In the genomic region with DNA sequence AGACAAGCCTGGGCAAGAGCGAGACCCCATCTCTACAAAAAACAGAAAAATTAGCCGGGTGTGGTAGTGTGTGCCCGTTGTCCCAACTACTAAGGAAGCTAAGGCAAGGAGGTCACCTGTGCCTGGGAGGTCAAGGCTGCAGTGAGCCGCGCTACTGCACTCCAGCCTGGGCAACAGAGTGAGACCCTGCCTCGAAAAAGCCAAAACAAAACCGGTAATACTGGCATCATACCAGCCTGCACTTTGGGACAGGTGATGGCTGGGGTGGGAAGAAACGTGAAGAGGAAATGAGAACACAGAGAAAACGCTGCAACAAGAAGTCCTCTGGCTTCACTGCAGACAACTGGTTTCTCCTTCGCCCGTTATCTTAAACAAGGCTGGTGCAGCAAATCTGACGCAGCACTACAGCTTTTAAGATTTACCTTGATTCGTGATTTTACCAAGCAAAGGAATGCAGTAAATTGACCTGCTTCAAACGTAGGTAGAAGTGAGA, we compare ENCODE assay signal across 8 cellular contexts. TPM values are rescaled to one million over a fixed set of nuclear protein-coding genes. Genes with fewer than 3 reads are reported as not detected.
DNase-seq lines count a peak whose midpoint lies in the region; ATAC-seq, FAIRE-seq and TF ChIP-seq lines count a peak whose summit lies in the region.

No MANE protein-coding gene starts in this region.

- no peaks in the 10 kb centered on the region for H4K20me1 ChIP-seq in H1 (replicated peaks in 1 of 2; ENCODE audit: control insufficient read depth in 1 of 2, insufficient read depth in 2 of 2, low read length in 2 of 2)

- TF ChIP-seq POLR2A in H1 (IDR thresholded peaks at IDR 0.05; ENCODE audit: control extremely low read depth in 1 of 2, low read depth in 2 of 2, low read length in 2 of 2): no peak

- H3K4me3 ChIP-seq in CD8-positive, alpha-beta T cell (ENCODE audit: low read depth, low read length): peak overlapping the region; percentile 71
- H3K4me3 ChIP-seq in NT2/D1 (ENCODE audit: insufficient read length, low read depth) (peak overlapping the region; percentile 41), H1 (ENCODE audit: extremely low read depth in 1 of 4, insufficient read depth in 2 of 4, low read depth in 3 of 4, low read length in 4 of 4) (peak overlapping the region; percentile 51 to 88 (median 68))

- H3K27me3 Mint-ChIP-seq in CD8-positive, alpha-beta T cell (ENCODE audit: low read depth): no peaks in the 10 kb centered on the region
- H3K27me3 Mint-ChIP-seq in nephron (ENCODE audit: low read depth): peaks cover 5% of the 10 kb centered on the region

- H2BK12ac ChIP-seq in H1 (ENCODE audit: low read depth, low read length): peak overlapping the region; percentile 83; the same call in 1 of the 2 replicates

- peaks cover 9% of the 10 kb centered on the region for H3K23me2 ChIP-seq in H1 (ENCODE audit: low read depth, low read length)

- intact Hi-C loops in CD8-positive, alpha-beta T cell (cut with DNase I, micrococcal nuclease): loop anchor here (1.0 to 5.0 kb wide), 9 partner anchors 15 to 148 kb away; partner anchors contain the start of genes CDC6 (in 2 of the 2), RAPGEFL1 (in 2 of the 2), MSL1 (in 1 of the 2) and THRA (in 1 of the 2)

- peak; percentile 24 for ATAC-seq in CD8-positive, alpha-beta T cell
- ATAC-seq in GM21717 (IDR thresholded peaks at IDR 0.05; ENCODE audit: unreplicated experiment): peak; percentile 27

- CTCF ChIA-PET in CD8-positive, alpha-beta T cell (lab: Charles Lee): interaction anchor here (0.5 to 4.2 kb wide), 13 partner anchors 16 to 218 kb away, joined by 3 to 32 read pairs (median 4); partner anchors contain the start of genes MSL1, NR1D1 and PSMD3
- CTCF ChIA-PET in H1 (lab: Charles Lee; ENCODE audit: partially characterized antibody) (interaction anchor here (0.6 to 1.9 kb wide), 10 partner anchors 16 to 1540 kb away, joined by 3 to 9 read pairs (median 3); no protein-coding TSS in a partner anchor), GM10248 (lab: Yijun Ruan, JAX) (interaction anchor here (0.8 to 3.6 kb wide), 9 partner anchors 10 to 65 kb away, joined by 3 to 17 read pairs (median 4); no protein-coding TSS in a partner anchor)

- no peak overlapping the region for H2BK20ac ChIP-seq in H1 (ENCODE audit: low read length)

- H3K23ac ChIP-seq in H1 (ENCODE audit: insufficient read length): no peak overlapping the region

- H4K5ac ChIP-seq in H1 (ENCODE audit: insufficient read length, low read depth, low read length): peak overlapping the region; percentile 70

- 56% methylated on average over 14 of the region's 14 CpGs; no CpG with 5 or more reads in 1 of the 2 experiments for WGBS in H1 (ENCODE audit: extremely low coverage in 1 of 2, insufficient coverage in 1 of 2, insufficient read length in 1 of 2, insufficient replicate concordance in 2 of 2, low coverage in 1 of 2, low lambda C conversion rate in 2 of 2, missing lambda C conversion rate in 1 of 2), 2 experiments

- peaks cover 42% of the 10 kb centered on the region for H3K4me1 Mint-ChIP-seq in CD8-positive, alpha-beta T cell (ENCODE audit: low read depth)
- H3K4me1 Mint-ChIP-seq in nephron: peaks cover 36% of the 10 kb centered on the region

- 0 out of 2 replicates have a peak overlapping the region, but pooled peaks have one; percentile 72 for H2BK15ac ChIP-seq in H1 (ENCODE audit: low read length)

- H3K14ac ChIP-seq in H1 (ENCODE audit: insufficient read length): no peak overlapping the region

- H4K91ac ChIP-seq in H1 (replicated peaks; ENCODE audit: insufficient read length, low read length): peak overlapping the region; percentile 8

- H3K9ac ChIP-seq in NT2/D1 (ENCODE audit: insufficient read length, low read depth) (peak overlapping the region; percentile 74), H1 (replicated peaks in 1 of 4; ENCODE audit: extremely low read depth in 1 of 4, low read depth in 3 of 4, low read length in 3 of 4) (peak overlapping the region in 3 of 4 experiments; percentile 71 to 97 (median 78); a peak in 6 of 7 replicates)

- H3K27me3 ChIP-seq in CD8-positive, alpha-beta T cell (ENCODE audit: insufficient read depth, low read length): no peaks in the 10 kb centered on the region
- no peaks in the 10 kb centered on the region for H3K27me3 ChIP-seq in NT2/D1 (ENCODE audit: insufficient read depth, insufficient read length)
- no peaks in the 10 kb centered on the region for H3K27me3 ChIP-seq in H1 (replicated peaks in 1 of 4; ENCODE audit: control insufficient read depth in 3 of 4, extremely low read depth in 1 of 4, insufficient read depth in 3 of 4, low read length in 3 of 4)

- peak overlapping the region; percentile 99 for H3K27ac Mint-ChIP-seq in CD8-positive, alpha-beta T cell
- H3K27ac Mint-ChIP-seq in nephron: peak overlapping the region; percentile 98 to 99 (median 99)

- H3K36me3 Mint-ChIP-seq in CD8-positive, alpha-beta T cell: peaks cover 48% of the 10 kb centered on the region
- peaks cover 48% of the 10 kb centered on the region for H3K36me3 Mint-ChIP-seq in nephron (ENCODE audit: low read depth)

- 0 out of 2 replicates have a peak overlapping the region, but pooled peaks have one; percentile 82 for H2AK5ac ChIP-seq in H1 (ENCODE audit: low read depth, low read length)

- H2BK5ac ChIP-seq in H1 (ENCODE audit: low read depth, low read length): peak overlapping the region; percentile 89

- peaks cover 22% of the 10 kb centered on the region for H3K36me3 ChIP-seq in CD8-positive, alpha-beta T cell (ENCODE audit: insufficient read depth, low read length)
- H3K36me3 ChIP-seq in NT2/D1 (ENCODE audit: insufficient read depth, insufficient read length, low read length) (peaks cover 67% of the 10 kb centered on the region), H1 (ENCODE audit: control insufficient read depth in 2 of 4, insufficient read depth in 4 of 4, low read length in 3 of 4) (peaks cover 9 to 39% (median 21%) of the 10 kb centered on the region in 4 experiments)

- peaks cover 24% of the 10 kb centered on the region for H3K4me1 ChIP-seq in CD8-positive, alpha-beta T cell (ENCODE audit: insufficient read depth, low read length)
- H3K4me1 ChIP-seq in NT2/D1 (ENCODE audit: insufficient read depth, insufficient read length) (no peaks in the 10 kb centered on the region), H1 (replicated peaks in 1 of 4; ENCODE audit: control insufficient read depth in 3 of 4, insufficient read depth in 4 of 4, low read length in 3 of 4) (peaks cover 0 to 4% (median 1%) of the 10 kb centered on the region in 4 experiments; a peak in 2 of 7 replicates)

- no peak overlapping the region for H2AFZ ChIP-seq in H1 (ENCODE audit: low read length)

- H3K27ac ChIP-seq in CD8-positive, alpha-beta T cell (ENCODE audit: low read depth, low read length): peak overlapping the region; percentile 93
- peak overlapping the region; percentile 84 for H3K27ac ChIP-seq in H1 (ENCODE audit: low read depth, low read length)

- no peak overlapping the region; the same call in 1 of the 2 replicates for H4K8ac ChIP-seq in H1 (ENCODE audit: extremely low read depth, insufficient read depth, low read length)

- TF ChIP-seq EP300 in H1 (IDR thresholded peaks at IDR 0.05; ENCODE audit: borderline replicate concordance in 1 of 2, low read depth in 2 of 2, low read length in 2 of 2): no peak

- H3K9me3 Mint-ChIP-seq in CD8-positive, alpha-beta T cell: no peaks in the 10 kb centered on the region
- H3K9me3 Mint-ChIP-seq in nephron: no peaks in the 10 kb centered on the region

- H3K79me1 ChIP-seq in H1 (ENCODE audit: low read depth, low read length): 0 out of 2 replicates have a peak, but pooled peaks cover 6% of the 10 kb centered on the region

- H3K18ac ChIP-seq in H1 (ENCODE audit: extremely low read depth, low read length): peak overlapping the region; percentile 71

- H3K9me3 ChIP-seq in CD8-positive, alpha-beta T cell (ENCODE audit: low read length): no peaks in the 10 kb centered on the region
- H3K9me3 ChIP-seq in NT2/D1 (ENCODE audit: insufficient read depth, low read length) (no peaks in the 10 kb centered on the region), H1 (ENCODE audit: insufficient read depth in 2 of 2, low read depth in 1 of 2, low read length in 1 of 2) (no peaks in the 10 kb centered on the region)

- peak in 2 of 7 experiments; percentile 3 to 24 for DNase-seq in CD8-positive, alpha-beta T cell
- DNase-seq in NT2/D1 (ENCODE audit: low read depth, low spot score) (no peak), H1 (ENCODE audit: low read depth in 1 of 2, low spot score in 2 of 2) (no peak), NCI-H1930 (lab: John Stamatoyannopoulos, UW) (no peak), NCI-H2196 treated with DMSO at 0.1 percent for 48 hours (lab: John Stamatoyannopoulos, UW; ENCODE audit: unreplicated experiment) (no peak), GM10248 (ENCODE audit: extremely low spot score) (no peak)

- H3K4me2 ChIP-seq in H1 (ENCODE audit: insufficient read depth in 1 of 2, low read depth in 2 of 2, low read length in 2 of 2): peak overlapping the region; percentile 78 to 87

- H3K4me3 Mint-ChIP-seq in CD8-positive, alpha-beta T cell: peak overlapping the region; percentile 89
- H3K4me3 Mint-ChIP-seq in nephron: peak overlapping the region; percentile 96 to 98 (median 96)

- peaks cover 0 to 23% of the 10 kb centered on the region in 2 experiments; a peak in 3 of 4 replicates for H3K79me2 ChIP-seq in H1 (ENCODE audit: control insufficient read depth in 1 of 2, insufficient read depth in 2 of 2, low read length in 2 of 2)

- no peak for FAIRE-seq in H1 (lab: Jason Lieb, UNC)

- no peak for TF ChIP-seq RAD21 in H1 (IDR thresholded peaks at IDR 0.05 in 1 of 2, conservative IDR thresholded peaks at IDR 0.05 in 1 of 2; ENCODE audit: low read depth in 2 of 2, low read length in 2 of 2)

- H3K4ac ChIP-seq in H1 (replicated peaks; ENCODE audit: insufficient read length, low read depth, low read length): no peak overlapping the region

- no peak overlapping the region for H2BK120ac ChIP-seq in H1 (replicated peaks; ENCODE audit: low read depth, low read length)

- POLR2A ChIA-PET in CD8-positive, alpha-beta T cell (lab: Charles Lee): interaction anchor here (0.7 to 3.4 kb wide), 19 partner anchors 10 to 479 kb away, joined by 3 to 40 read pairs (median 5); partner anchors contain the start of genes MED24, MSL1, NR1D1 and PGAP3
- POLR2A ChIA-PET in H1 (lab: Charles Lee; ENCODE audit: partially characterized antibody) (interaction anchor here (0.6 to 5.9 kb wide), 33 partner anchors 10 to 1549 kb away, joined by 3 to 90 read pairs (median 5); partner anchors contain the start of genes EIF1, MSL1, NR1D1 and PSMD3), GM10248 (lab: Yijun Ruan, JAX) (interaction anchor here (1.0 to 1.8 kb wide), 7 partner anchors 11 to 27 kb away, joined by 3 to 12 read pairs (median 6); partner anchors contain the start of gene MSL1)

- no peak for TF ChIP-seq CTCF in CD8-positive, alpha-beta T cell (IDR thresholded peaks at IDR 0.05)
- TF ChIP-seq CTCF in H1 (IDR thresholded peaks at IDR 0.05; ENCODE audit: control extremely low read depth in 1 of 3, insufficient read depth in 1 of 3, low read depth in 1 of 3, low read length in 3 of 3): no peak
- no peak for TF ChIP-seq CTCF in nephron (IDR thresholded peaks at IDR 0.05; ENCODE audit: unreplicated experiment in 3 of 3)
- no peak for TF ChIP-seq CTCF in GM10248 (IDR thresholded peaks at IDR 0.05; ENCODE audit: control extremely low read depth, extremely low read depth, low read depth, missing control alignments)

- H3K56ac ChIP-seq in H1 (replicated peaks; ENCODE audit: insufficient read length, low read depth, low read length): no peak overlapping the region

RNA-seq across cellular contexts. Expression of gene CASC3, which starts 0.7 kb away (rescaled TPM):
- total RNA-seq in CD8-positive, alpha-beta T cell: 100 to 1,000 TPM; 187 to 198 TPM
- total RNA-seq in H1 (2021; fragmentation: NEBNext Ultra II Directional; extraction: Animal tissue kit (Norgen Biotek cat#: 25700)): 114 and 116 TPM in 2 replicates
- polyA plus RNA-seq in H1 (2011; rRNA removed): 80.2 and 85.7 TPM in 2 replicates
- 63.6 TPM for polyA plus RNA-seq in H1 (2011; cell fraction: cytosol; rRNA removed)
- 136 TPM for polyA plus RNA-seq in H1 (2011; cell fraction: nucleus; rRNA removed)
- 79.5 to 94.5 TPM (median 87.8 TPM) in 4 replicates for polyA plus RNA-seq in H1 (2012, experiment 1 of 2)
- polyA plus RNA-seq in H1 (2012, experiment 2 of 2): 49.9 TPM
- 60.2 TPM for polyA plus RNA-seq in H1 (2013, experiment 1 of 2)
- polyA plus RNA-seq in H1 (2013, experiment 2 of 2): 58.7 TPM
- polyA minus RNA-seq in H1 (2011; rRNA and poly(A)+ RNA removed): 76.1 and 78.3 TPM in 2 replicates
- polyA minus RNA-seq in H1 (2011; cell fraction: cytosol; rRNA and poly(A)+ RNA removed): 36.5 TPM
- 81.4 TPM for polyA minus RNA-seq in H1 (2011; cell fraction: nucleus; rRNA and poly(A)+ RNA removed)

RNA-seq across cellular contexts. Expression of gene MSL1, which starts 17.8 kb away (rescaled TPM):
- total RNA-seq in CD8-positive, alpha-beta T cell: 10 to 100 TPM; 43.8 to 46.6 TPM
- total RNA-seq in H1 (2021; fragmentation: NEBNext Ultra II Directional; extraction: Animal tissue kit (Norgen Biotek cat#: 25700)): 66.5 and 69.2 TPM in 2 replicates
- 18.2 and 24.1 TPM in 2 replicates for polyA plus RNA-seq in H1 (2011; rRNA removed)
- polyA plus RNA-seq in H1 (2011; cell fraction: cytosol; rRNA removed): 39.2 TPM
- 50.9 TPM for polyA plus RNA-seq in H1 (2011; cell fraction: nucleus; rRNA removed)
- 47.3 to 75.1 TPM (median 51.3 TPM) in 4 replicates for polyA plus RNA-seq in H1 (2012, experiment 1 of 2)
- polyA plus RNA-seq in H1 (2012, experiment 2 of 2): 24.4 TPM
- 59.8 TPM for polyA plus RNA-seq in H1 (2013, experiment 1 of 2)
- polyA plus RNA-seq in H1 (2013, experiment 2 of 2): 53.4 TPM
- polyA minus RNA-seq in H1 (2011; rRNA and poly(A)+ RNA removed): 35.9 and 42.1 TPM in 2 replicates
- polyA minus RNA-seq in H1 (2011; cell fraction: cytosol; rRNA and poly(A)+ RNA removed): 35.1 TPM
- 36.6 TPM for polyA minus RNA-seq in H1 (2011; cell fraction: nucleus; rRNA and poly(A)+ RNA removed)

RNA-seq across cellular contexts. Expression of gene RAPGEFL1, which starts 37.7 kb away (rescaled TPM):
- total RNA-seq in CD8-positive, alpha-beta T cell: 1 to 10 TPM; 8.8 to 9.2 TPM
- 18.1 and 20.2 TPM in 2 replicates for total RNA-seq in H1 (2021; fragmentation: NEBNext Ultra II Directional; extraction: Animal tissue kit (Norgen Biotek cat#: 25700))
- polyA plus RNA-seq in H1 (2011; rRNA removed): 20.0 and 25.0 TPM in 2 replicates
- 18.6 TPM for polyA plus RNA-seq in H1 (2011; cell fraction: cytosol; rRNA removed)
- polyA plus RNA-seq in H1 (2011; cell fraction: nucleus; rRNA removed): 80.0 TPM
- polyA plus RNA-seq in H1 (2012, experiment 1 of 2): 19.0 to 23.2 TPM (median 20.9 TPM) in 4 replicates
- 16.1 TPM for polyA plus RNA-seq in H1 (2012, experiment 2 of 2)
- 9.5 TPM for polyA plus RNA-seq in H1 (2013, experiment 1 of 2)
- polyA plus RNA-seq in H1 (2013, experiment 2 of 2): 8.0 TPM
- 14.1 and 20.0 TPM in 2 replicates for polyA minus RNA-seq in H1 (2011; rRNA and poly(A)+ RNA removed)
- 12.9 TPM for polyA minus RNA-seq in H1 (2011; cell fraction: cytosol; rRNA and poly(A)+ RNA removed)
- polyA minus RNA-seq in H1 (2011; cell fraction: nucleus; rRNA and poly(A)+ RNA removed): 27.9 TPM

RNA-seq across cellular contexts. Expression of gene NR1D1, which starts 39.2 kb away (rescaled TPM):
- 10 to 100 TPM; 24.1 to 25.6 TPM for total RNA-seq in CD8-positive, alpha-beta T cell
- 4.3 and 4.6 TPM in 2 replicates for total RNA-seq in H1 (2021; fragmentation: NEBNext Ultra II Directional; extraction: Animal tissue kit (Norgen Biotek cat#: 25700))
- polyA plus RNA-seq in H1 (2011; rRNA removed): 1.5 and 3.4 TPM in 2 replicates
- polyA plus RNA-seq in H1 (2011; cell fraction: cytosol; rRNA removed): 0.79 TPM
- polyA plus RNA-seq in H1 (2011; cell fraction: nucleus; rRNA removed): 4.7 TPM
- polyA plus RNA-seq in H1 (2012, experiment 1 of 2): 5.4 to 7.1 TPM (median 6.1 TPM) in 4 replicates
- polyA plus RNA-seq in H1 (2012, experiment 2 of 2): 6.5 TPM
- polyA plus RNA-seq in H1 (2013, experiment 1 of 2): 3.1 TPM
- polyA plus RNA-seq in H1 (2013, experiment 2 of 2): 3.0 TPM
- 1.4 and 2.9 TPM in 2 replicates for polyA minus RNA-seq in H1 (2011; rRNA and poly(A)+ RNA removed)
- 2.5 TPM for polyA minus RNA-seq in H1 (2011; cell fraction: cytosol; rRNA and poly(A)+ RNA removed)
- polyA minus RNA-seq in H1 (2011; cell fraction: nucleus; rRNA and poly(A)+ RNA removed): 2.7 TPM
